Comparison of ENCODE assay signal across 24 cellular contexts in genomic region chr14:33602396-33602795, GRCh38.
DNase-seq lines count a peak whose midpoint lies in the region; ATAC-seq, FAIRE-seq and TF ChIP-seq lines count a peak whose summit lies in the region.
"Had no signal": no experiment of that assay in that cellular context is flagged by ENCODE, and none has a peak within 500 bp of the region (broad histone marks: within the 10 kb centered on the region; RNA-seq: fewer than 3 reads in every experiment).

No MANE protein-coding gene starts in this region.

- CTCF ChIA-PET in MCF 10A (lab: Yijun Ruan, JAX) (no interaction called here), H1 (lab: Charles Lee; ENCODE audit: partially characterized antibody) (no interaction called here)

- H4K8ac ChIP-seq in H1 (ENCODE audit: extremely low read depth, insufficient read depth, low read length), result no peak overlapping the region

- no peak for TF ChIP-seq EP300 in H1 (IDR thresholded peaks at IDR 0.05; ENCODE audit: borderline replicate concordance in 1 of 2, low read depth in 2 of 2, low read length in 2 of 2)

- no peaks in the 10 kb centered on the region for H3K9me3 Mint-ChIP-seq in MCF 10A (ENCODE audit: unreplicated experiment)
- no peaks in the 10 kb centered on the region for H3K9me3 Mint-ChIP-seq in activated T-helper 1 cell treated with anti-CD3 and anti-CD28 coated beads, Interleukin-12 subunit alpha, Interleukin-12 subunit beta, Interleukin-2, Interleukin-4 antibody, amounts not matched to agents 30 ng/mL and 10 ng/mL and 1 ng/mL, durations not matched to agents 14 hours and 24 hours and 36 hours

- H3K23ac ChIP-seq in H1 (ENCODE audit: insufficient read length), result no peak overlapping the region

- H3K27me3 ChIP-seq in breast epithelium (no peaks in the 10 kb centered on the region), H1 (replicated peaks in 1 of 4; ENCODE audit: control insufficient read depth in 3 of 4, extremely low read depth in 1 of 4, insufficient read depth in 3 of 4, low read length in 3 of 4) (no peaks in the 10 kb centered on the region)
- H3K27me3 ChIP-seq: BLaER1 had no signal

- H4K91ac ChIP-seq in H1 (replicated peaks; ENCODE audit: insufficient read length, low read length), result no peak overlapping the region

- TF ChIP-seq RAD21 in H1 (IDR thresholded peaks at IDR 0.05 in 1 of 2, conservative IDR thresholded peaks at IDR 0.05 in 1 of 2; ENCODE audit: low read depth in 2 of 2, low read length in 2 of 2), result no peak

- H2BK12ac ChIP-seq in H1 (ENCODE audit: low read depth, low read length), result no peak overlapping the region

- 89% methylated on average over 3 of the region's 3 CpGs; no CpG with 5 or more reads in 1 of the 2 experiments for WGBS in H1 (ENCODE audit: extremely low coverage in 1 of 2, insufficient coverage in 1 of 2, insufficient read length in 1 of 2, insufficient replicate concordance in 2 of 2, low coverage in 1 of 2, low lambda C conversion rate in 2 of 2, missing lambda C conversion rate in 1 of 2), 2 experiments

- H3K4me3 ChIP-seq in breast epithelium (no peak overlapping the region), H1 (ENCODE audit: extremely low read depth in 1 of 4, insufficient read depth in 2 of 4, low read depth in 3 of 4, low read length in 4 of 4) (no peak overlapping the region)
- H3K4me3 ChIP-seq: A549, BLaER1 had no signal

- no peak for TF ChIP-seq CTCF in MCF 10A (IDR thresholded peaks at IDR 0.05; ENCODE audit: unreplicated experiment)
- TF ChIP-seq CTCF in breast epithelium (IDR thresholded peaks at IDR 0.05), result no peak
- no peak for TF ChIP-seq CTCF in H1 (IDR thresholded peaks at IDR 0.05; ENCODE audit: control extremely low read depth in 1 of 3, insufficient read depth in 1 of 3, low read depth in 1 of 3, low read length in 3 of 3)

- H2BK15ac ChIP-seq in H1 (ENCODE audit: low read length), result no peak overlapping the region

- H3K4me1 Mint-ChIP-seq in MCF 10A (ENCODE audit: insufficient read depth, unreplicated experiment), result peaks cover 18% of the 10 kb centered on the region
- H3K4me1 Mint-ChIP-seq in activated T-helper 1 cell treated with anti-CD3 and anti-CD28 coated beads, Interleukin-12 subunit alpha, Interleukin-12 subunit beta, Interleukin-2, Interleukin-4 antibody, amounts not matched to agents 30 ng/mL and 10 ng/mL and 1 ng/mL, durations not matched to agents 14 hours and 24 hours and 36 hours (ENCODE audit: low read depth), result no peaks in the 10 kb centered on the region
- H3K4me1 Mint-ChIP-seq: CD4-positive, alpha-beta memory T cell had no signal

- H3K9ac ChIP-seq in H1 (replicated peaks in 1 of 4; ENCODE audit: extremely low read depth in 1 of 4, low read depth in 3 of 4, low read length in 3 of 4), result no peak overlapping the region
- H3K9ac ChIP-seq: BLaER1, KMS-11 had no signal

- no peak for ATAC-seq in SK-N-SH treated with all-trans-retinoic acid at 6 μM for 48 hours
- ATAC-seq: A549, PC-3 had no signal

- no peak overlapping the region for H4K5ac ChIP-seq in H1 (ENCODE audit: insufficient read length, low read depth, low read length)

- H2BK20ac ChIP-seq in H1 (ENCODE audit: low read length), result no peak overlapping the region

- H3K56ac ChIP-seq in H1 (replicated peaks; ENCODE audit: insufficient read length, low read depth, low read length), result no peak overlapping the region

- no peaks in the 10 kb centered on the region for H3K9me3 ChIP-seq in breast epithelium
- no peaks in the 10 kb centered on the region for H3K9me3 ChIP-seq in H1 (ENCODE audit: insufficient read depth in 2 of 2, low read depth in 1 of 2, low read length in 1 of 2)
- H3K9me3 ChIP-seq: A549, BLaER1 had no signal

- H3K27ac Mint-ChIP-seq in MCF 10A (ENCODE audit: low read depth, unreplicated experiment), result no peak overlapping the region
- H3K27ac Mint-ChIP-seq in activated T-helper 1 cell treated with anti-CD3 and anti-CD28 coated beads, Interleukin-12 subunit alpha, Interleukin-12 subunit beta, Interleukin-2, Interleukin-4 antibody, amounts not matched to agents 30 ng/mL and 10 ng/mL and 1 ng/mL, durations not matched to agents 14 hours and 24 hours and 36 hours, result no peak overlapping the region
- H3K27ac Mint-ChIP-seq: CD4-positive, alpha-beta memory T cell; HFFc6 had no signal

- no peak overlapping the region for H3K4me2 ChIP-seq in H1 (ENCODE audit: insufficient read depth in 1 of 2, low read depth in 2 of 2, low read length in 2 of 2)
- H3K4me2 ChIP-seq: A549, BLaER1, KMS-11 had no signal

- H3K79me1 ChIP-seq in H1 (ENCODE audit: low read depth, low read length), result no peaks in the 10 kb centered on the region

- H3K27ac ChIP-seq in breast epithelium (no peak overlapping the region), H1 (ENCODE audit: low read depth, low read length) (no peak overlapping the region)
- H3K27ac ChIP-seq: A549, BLaER1, KMS-11, RWPE1 had no signal

- no peaks in the 10 kb centered on the region for H3K23me2 ChIP-seq in H1 (ENCODE audit: low read depth, low read length)

- H3K27me3 Mint-ChIP-seq in MCF 10A (ENCODE audit: insufficient read depth, unreplicated experiment), result no peaks in the 10 kb centered on the region
- peaks cover 2% of the 10 kb centered on the region for H3K27me3 Mint-ChIP-seq in activated T-helper 1 cell treated with anti-CD3 and anti-CD28 coated beads, Interleukin-12 subunit alpha, Interleukin-12 subunit beta, Interleukin-2, Interleukin-4 antibody, amounts not matched to agents 30 ng/mL and 10 ng/mL and 1 ng/mL, durations not matched to agents 14 hours and 24 hours and 36 hours (ENCODE audit: insufficient read depth)

- BruUV-seq in MCF 10A (replicated peaks; lab: Mats Ljungman, UMichigan), result no TSS peak

- no peaks in the 10 kb centered on the region for H3K4me1 ChIP-seq in breast epithelium
- H3K4me1 ChIP-seq in H1 (replicated peaks in 1 of 4; ENCODE audit: control insufficient read depth in 3 of 4, insufficient read depth in 4 of 4, low read length in 3 of 4), result peaks cover 0 to 5% (median 3%) of the 10 kb centered on the region in 4 experiments; a peak in 4 of 7 replicates
- H3K4me1 ChIP-seq: A549, BLaER1 had no signal

- intact Hi-C loops in MCF 10A (cut with micrococcal nuclease) (no loop called here), breast epithelium (cut with DNase I; ENCODE audit: low total_unique reads) (no loop called here)
- intact Hi-C loops in activated T-helper 1 cell treated with anti-CD3 and anti-CD28 coated beads, Interleukin-12 subunit alpha, Interleukin-12 subunit beta, Interleukin-2, Interleukin-4 antibody, amounts not matched to agents 30 ng/mL and 10 ng/mL and 1 ng/mL, durations not matched to agents 14 hours and 24 hours and 36 hours (cut with micrococcal nuclease), result no loop called here

- H3K4ac ChIP-seq in H1 (replicated peaks; ENCODE audit: insufficient read length, low read depth, low read length), result no peak overlapping the region

- DNase-seq in MCF 10A (ENCODE audit: unreplicated experiment) (peak; percentile 11), breast epithelium (ENCODE audit: low spot score in 2 of 2) (no peak), T1000 (lab: John Stamatoyannopoulos, UW) (peak; percentile 15), H1 (ENCODE audit: low read depth in 1 of 2, low spot score in 2 of 2) (no peak)
- no peak for DNase-seq in stimulated activated naive CD4-positive, alpha-beta T cell treated with Interleukin-2 at 50 U/mL for 16 hours (lab: John Stamatoyannopoulos, UW)
- DNase-seq in activated T-helper 1 cell treated with anti-CD3 and anti-CD28 coated beads, Interleukin-12 subunit alpha, Interleukin-12 subunit beta, Interleukin-2, Interleukin-4 antibody, amounts not matched to agents 30 ng/mL and 10 ng/mL and 1 ng/mL, durations not matched to agents 14 hours and 24 hours and 36 hours (ENCODE audit: low spot score), result no peak
- DNase-seq: Calu3; CD4-positive, alpha-beta memory T cell; EL; HFFc6; MM.1S; NCI-H1092; NCI-H1436 treated with DMSO at 0.1 percent for 48 hours; NCI-H2029 treated with DMSO at 0.1 percent for 48 hours; NCI-H510A treated with DMSO at 0.1 percent for 48 hours; PC-3 had no signal

- no peak overlapping the region for H2AK5ac ChIP-seq in H1 (ENCODE audit: low read depth, low read length)

- no peaks in the 10 kb centered on the region for H3K79me2 ChIP-seq in H1 (ENCODE audit: control insufficient read depth in 1 of 2, insufficient read depth in 2 of 2, low read length in 2 of 2)

- H4K20me1 ChIP-seq in H1 (replicated peaks in 1 of 2; ENCODE audit: control insufficient read depth in 1 of 2, insufficient read depth in 2 of 2, low read length in 2 of 2), result no peaks in the 10 kb centered on the region
- H4K20me1 ChIP-seq: BLaER1 had no signal

- POLR2A ChIA-PET in MCF 10A (lab: Yijun Ruan, JAX) (interaction anchor here (0.6 kb wide), 1 partner anchor 73 kb away, joined by 3 read pairs; no protein-coding TSS in a partner anchor), H1 (lab: Charles Lee; ENCODE audit: partially characterized antibody) (no interaction called here)

- no peak overlapping the region for H3K14ac ChIP-seq in H1 (ENCODE audit: insufficient read length)

- FAIRE-seq in H1 (lab: Jason Lieb, UNC), result no peak
- FAIRE-seq: A549, GM12892, GM18507, H54 had no signal

- peaks cover 6% of the 10 kb centered on the region for H3K36me3 Mint-ChIP-seq in MCF 10A (ENCODE audit: insufficient read depth, unreplicated experiment)
- H3K36me3 Mint-ChIP-seq in activated T-helper 1 cell treated with anti-CD3 and anti-CD28 coated beads, Interleukin-12 subunit alpha, Interleukin-12 subunit beta, Interleukin-2, Interleukin-4 antibody, amounts not matched to agents 30 ng/mL and 10 ng/mL and 1 ng/mL, durations not matched to agents 14 hours and 24 hours and 36 hours (ENCODE audit: low read depth), result no peaks in the 10 kb centered on the region
- H3K36me3 Mint-ChIP-seq: CD4-positive, alpha-beta memory T cell had no signal

- TF ChIP-seq POLR2A in breast epithelium (IDR thresholded peaks at IDR 0.05) (no peak), H1 (IDR thresholded peaks at IDR 0.05; ENCODE audit: control extremely low read depth in 1 of 2, low read depth in 2 of 2, low read length in 2 of 2) (no peak)

- no peak overlapping the region for H3K18ac ChIP-seq in H1 (ENCODE audit: extremely low read depth, low read length)

- H3K36me3 ChIP-seq in breast epithelium, result no peaks in the 10 kb centered on the region
- no peaks in the 10 kb centered on the region for H3K36me3 ChIP-seq in H1 (ENCODE audit: control insufficient read depth in 2 of 4, insufficient read depth in 4 of 4, low read length in 3 of 4)
- H3K36me3 ChIP-seq: BLaER1 had no signal

- H2AFZ ChIP-seq in H1 (ENCODE audit: low read length), result peak overlapping the region; percentile 81

- H3K4me3 Mint-ChIP-seq in MCF 10A (ENCODE audit: unreplicated experiment), result no peak overlapping the region
- H3K4me3 Mint-ChIP-seq in activated T-helper 1 cell treated with anti-CD3 and anti-CD28 coated beads, Interleukin-12 subunit alpha, Interleukin-12 subunit beta, Interleukin-2, Interleukin-4 antibody, amounts not matched to agents 30 ng/mL and 10 ng/mL and 1 ng/mL, durations not matched to agents 14 hours and 24 hours and 36 hours, result no peak overlapping the region
- H3K4me3 Mint-ChIP-seq: CD4-positive, alpha-beta memory T cell; HFFc6 had no signal

- H2BK5ac ChIP-seq in H1 (ENCODE audit: low read depth, low read length), result no peak overlapping the region

- H2BK120ac ChIP-seq in H1 (replicated peaks; ENCODE audit: low read depth, low read length), result no peak overlapping the region

TF ChIP-seq in H1, 55 proteins besides CTCF, POLR2A, EP300 and RAD21 (continues in another document):
- TF ChIP-seq SP1 (IDR thresholded peaks at IDR 0.05; ENCODE audit: low read depth, low read length), result no peak

TF ChIP-seq in SK-N-SH treated with all-trans-retinoic acid at 6 μM for 48 hours, 23 proteins besides CTCF, POLR2A, EP300 and RAD21 (continues in another document):
- TF ChIP-seq CSDC2 (CRISPR knock-in tag; IDR thresholded peaks at IDR 0.05), result no peak

Comparison
In these comparisons a context has a peak if more than half of its experiments do, and no peak if none do; other contexts are left out.
1. DNase-seq: peak in MCF 10A (single experiment) and T1000 (single experiment); none in breast epithelium (0 of 2), H1 (0 of 2), stimulated activated naive CD4-positive, alpha-beta T cell treated with Interleukin-2 at 50 U/mL for 16 hours (single experiment) and activated T-helper 1 cell treated with anti-CD3 and anti-CD28 coated beads, Interleukin-12 subunit alpha, Interleukin-12 subunit beta, Interleukin-2, Interleukin-4 antibody, amounts not matched to agents 30 ng/mL and 10 ng/mL and 1 ng/mL, durations not matched to agents 14 hours and 24 hours and 36 hours (single experiment).